7 cellular contexts compared by ENCODE assay signal in the genomic region with DNA sequence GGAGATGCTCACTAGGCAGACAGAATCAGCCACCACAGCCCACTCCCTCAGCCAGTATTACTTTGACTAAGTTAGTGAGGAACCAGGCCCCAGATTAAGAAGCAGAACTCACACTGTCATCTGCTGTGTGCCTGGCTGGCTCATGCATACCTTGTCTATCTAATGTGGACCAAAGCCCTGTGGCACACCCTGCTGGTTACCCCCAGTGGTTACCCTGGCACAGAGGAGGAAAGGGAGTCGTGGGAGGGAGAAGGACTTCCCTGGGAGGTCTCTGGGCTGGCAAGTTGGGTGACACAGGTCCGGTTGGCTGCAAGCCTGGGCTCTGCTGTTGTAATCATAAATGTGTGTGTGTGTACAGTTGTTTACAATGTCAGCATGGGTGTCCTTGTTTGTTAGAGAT. TPM values are rescaled to one million over a fixed set of nuclear protein-coding genes. Genes with fewer than 3 reads are reported as not detected.
A peak's percentile ranks its signal among the peaks of the same experiment; 100 is the strongest.
DNase-seq lines count a peak whose midpoint lies in the region; ATAC-seq and TF ChIP-seq lines count a peak whose summit lies in the region.

No MANE protein-coding gene starts in this region.

- in situ Hi-C loops in HAP-1 (cut with MboI; ENCODE audit: low sequenced_read_pairs) = no loop called here

- no peaks in the 10 kb centered on the region for H3K9me3 ChIP-seq in HAP-1

- no peaks in the 10 kb centered on the region for H3K27me3 ChIP-seq in HAP-1 (ENCODE audit: low read depth)

- no peak for DNase-seq in epithelial cell of proximal tubule (ENCODE audit: low read depth)
- peak; percentile 51 for DNase-seq in stimulated activated CD4-positive, alpha-beta T cell treated with anti-CD3 and anti-CD28 coated beads, Interleukin-15, amount 100 ng/mL, for 48 hours (ENCODE audit: low read depth in 2 of 2)
- no peak for DNase-seq in HAP-1 (ENCODE audit: low spot score in 2 of 2)

- TF ChIP-seq CTCF in VCaP (conservative IDR thresholded peaks at IDR 0.05) (peak; percentile 72), epithelial cell of proximal tubule (conservative IDR thresholded peaks at IDR 0.05; ENCODE audit: low read depth, low read length) (peak; percentile 63)

- TF ChIP-seq POLR2A in GM18505 (IDR thresholded peaks at IDR 0.05; ENCODE audit: borderline replicate concordance, extremely low read depth, insufficient read depth, insufficient read length) = no peak

- peak; percentile 75 for ATAC-seq in GM18505 (IDR thresholded peaks at IDR 0.05; ENCODE audit: unreplicated experiment)
- ATAC-seq in HG03520 (IDR thresholded peaks at IDR 0.05; ENCODE audit: unreplicated experiment) = peak; percentile 63
- ATAC-seq in GM21619 (IDR thresholded peaks at IDR 0.05; ENCODE audit: unreplicated experiment) = no peak

- H3K27ac ChIP-seq in VCaP = peak overlapping the region; percentile 57

- H3K4me3 ChIP-seq in epithelial cell of proximal tubule (ENCODE audit: low read depth, low read length) (no peak overlapping the region), HAP-1 (no peak overlapping the region)

- H3K36me3 ChIP-seq in HAP-1 (replicated peaks) = no peaks in the 10 kb centered on the region

- H3K4me1 ChIP-seq in HAP-1 = no peaks in the 10 kb centered on the region

RNA-seq across cellular contexts. Expression of gene SH2D4B, which starts 7.5 kb away (rescaled TPM):
- total RNA-seq in epithelial cell of proximal tubule = not detected in 2 replicates

Comparison
In these comparisons a context has a peak if more than half of its experiments do, and no peak if none do; other contexts are left out.
1. DNase-seq: peak in stimulated activated CD4-positive, alpha-beta T cell treated with anti-CD3 and anti-CD28 coated beads, Interleukin-15, amount 100 ng/mL, for 48 hours (2 of 2); none in epithelial cell of proximal tubule (single experiment) and HAP-1 (0 of 2).